ENCODE assay signal across 13 cellular contexts in genomic region chr18:35564795-35565453, GRCh38.
A peak's percentile ranks its signal among the peaks of the same experiment; 100 is the strongest.
DNase-seq lines count a peak whose midpoint lies in the region; ATAC-seq lines count a peak whose summit lies in the region.
"Had no signal": no experiment of that assay in that cellular context is flagged by ENCODE, and none has a peak within 500 bp of the region (broad histone marks: within the 10 kb centered on the region; RNA-seq: fewer than 3 reads in every experiment).

No MANE protein-coding gene starts in this region.

- no peak overlapping the region for H3K27ac Mint-ChIP-seq in stimulated activated naive CD8-positive, alpha-beta T cell treated with anti-CD3 and anti-CD28 coated beads, Interleukin-15, amount 100 ng/mL, for 72 hours
- H3K27ac Mint-ChIP-seq: activated CD4-positive, alpha-beta memory T cell treated with anti-CD3 and anti-CD28 coated beads for 36 hours; activated naive CD8-positive, alpha-beta T cell treated with anti-CD3 and anti-CD28 coated beads, Interleukin-2, amount 10 ng/mL, durations not matched to agents 7 days and 5 days; nephron progenitor cell; T-helper 1 cell treated with Interleukin-12 subunit alpha and Interleukin-12 subunit beta and Interleukin-4 antibody, amounts not matched to agents 30 μg/mL and 1 μg/mL, for 36 hours had no signal

- DNase-seq in pons (ENCODE audit: low spot score) (peak; percentile 32), NCI-H2107 treated with DMSO at 0.1 percent for 48 hours (lab: John Stamatoyannopoulos, UW; ENCODE audit: unreplicated experiment) (no peak), KBM-7 (no peak), GF-D8 (lab: John Stamatoyannopoulos, UW) (no peak)
- DNase-seq in stimulated activated naive CD8-positive, alpha-beta T cell treated with anti-CD3 and anti-CD28 coated beads, Interleukin-15, amount 100 ng/mL, for 72 hours: no peak
- DNase-seq: activated CD4-positive, alpha-beta memory T cell treated with anti-CD3 and anti-CD28 coated beads for 36 hours; activated naive CD8-positive, alpha-beta T cell treated with anti-CD3 and anti-CD28 coated beads, Interleukin-2, amount 10 ng/mL, durations not matched to agents 7 days and 5 days; NCI-H1694 treated with DMSO at 0.1 percent for 48 hours; nephron progenitor cell had no signal

- no peaks in the 10 kb centered on the region for H3K27me3 Mint-ChIP-seq in stimulated activated naive CD8-positive, alpha-beta T cell treated with anti-CD3 and anti-CD28 coated beads, Interleukin-15, amount 100 ng/mL, for 72 hours

- no peak overlapping the region for H3K4me3 Mint-ChIP-seq in stimulated activated naive CD8-positive, alpha-beta T cell treated with anti-CD3 and anti-CD28 coated beads, Interleukin-15, amount 100 ng/mL, for 72 hours
- H3K4me3 Mint-ChIP-seq: activated CD4-positive, alpha-beta memory T cell treated with anti-CD3 and anti-CD28 coated beads for 36 hours; activated naive CD8-positive, alpha-beta T cell treated with anti-CD3 and anti-CD28 coated beads, Interleukin-2, amount 10 ng/mL, durations not matched to agents 7 days and 5 days; nephron progenitor cell; T-helper 1 cell treated with Interleukin-12 subunit alpha and Interleukin-12 subunit beta and Interleukin-4 antibody, amounts not matched to agents 30 μg/mL and 1 μg/mL, for 36 hours had no signal

- H3K9me3 Mint-ChIP-seq in stimulated activated naive CD8-positive, alpha-beta T cell treated with anti-CD3 and anti-CD28 coated beads, Interleukin-15, amount 100 ng/mL, for 72 hours: no peaks in the 10 kb centered on the region
- H3K9me3 Mint-ChIP-seq: activated CD4-positive, alpha-beta memory T cell treated with anti-CD3 and anti-CD28 coated beads for 36 hours; activated naive CD8-positive, alpha-beta T cell treated with anti-CD3 and anti-CD28 coated beads, Interleukin-2, amount 10 ng/mL, durations not matched to agents 7 days and 5 days; nephron progenitor cell; T-helper 1 cell treated with Interleukin-12 subunit alpha and Interleukin-12 subunit beta and Interleukin-4 antibody, amounts not matched to agents 30 μg/mL and 1 μg/mL, for 36 hours had no signal

- in situ Hi-C loops in KBM-7 (cut with MboI; ENCODE audit: low pct_unique_long_range_greater_than_20kb, low sequenced_read_pairs): no loop called here

- H3K4me1 Mint-ChIP-seq in stimulated activated naive CD8-positive, alpha-beta T cell treated with anti-CD3 and anti-CD28 coated beads, Interleukin-15, amount 100 ng/mL, for 72 hours: no peaks in the 10 kb centered on the region
- H3K4me1 Mint-ChIP-seq: activated naive CD8-positive, alpha-beta T cell treated with anti-CD3 and anti-CD28 coated beads, Interleukin-2, amount 10 ng/mL, durations not matched to agents 7 days and 5 days; nephron progenitor cell had no signal

- ATAC-seq in GM19025 (IDR thresholded peaks at IDR 0.05; ENCODE audit: low read depth, unreplicated experiment) (peak; percentile 77), GM21737 (IDR thresholded peaks at IDR 0.05; ENCODE audit: unreplicated experiment) (peak; percentile 80), HG03196 (IDR thresholded peaks at IDR 0.05; ENCODE audit: unreplicated experiment) (peak; percentile 76)
- no peak for ATAC-seq in stimulated activated naive CD8-positive, alpha-beta T cell treated with anti-CD3 and anti-CD28 coated beads, Interleukin-15, amount 100 ng/mL, for 72 hours
